Comparison of ENCODE assay signal across 8 cellular contexts in genomic region chr1:37998913-37999433, GRCh38. TPM values are rescaled to one million over a fixed set of nuclear protein-coding genes. Genes with fewer than 3 reads are reported as not detected.
DNase-seq lines count a peak whose midpoint lies in the region; ATAC-seq and TF ChIP-seq lines count a peak whose summit lies in the region.

No MANE protein-coding gene starts in this region.

- H3K27ac Mint-ChIP-seq in activated CD8-positive, alpha-beta T cell treated with anti-CD3 and anti-CD28 coated beads for 36 hours: peak overlapping the region; percentile 92

- peaks cover 51% of the 10 kb centered on the region for H3F3A ChIP-seq in smooth muscle cell (ENCODE audit: low read depth)

- H3K4me2 ChIP-seq in HCT116 (ENCODE audit: low read length) (peak overlapping the region; percentile 87), smooth muscle cell (peak overlapping the region; percentile 97)

- H3K4me3 ChIP-seq in HCT116 (replicated peaks in 1 of 2; ENCODE audit: low read depth in 1 of 2, low read length in 2 of 2): peak overlapping the region in 1 of 2 experiments; percentile 45; a peak in 2 of 4 replicates
- H3K4me3 ChIP-seq in iPS-20b (ENCODE audit: low read length): no peak overlapping the region
- no peak overlapping the region for H3K4me3 ChIP-seq in smooth muscle cell

- ATAC-seq in HCT116: no peak
- ATAC-seq in activated CD8-positive, alpha-beta T cell treated with anti-CD3 and anti-CD28 coated beads for 36 hours: peak; percentile 17
- ATAC-seq in GM19452 (IDR thresholded peaks at IDR 0.05; ENCODE audit: unreplicated experiment): no peak
- no peak for ATAC-seq in HG02981 (IDR thresholded peaks at IDR 0.05; ENCODE audit: unreplicated experiment)

- peak overlapping the region; percentile 60 for H3K4me3 Mint-ChIP-seq in activated CD8-positive, alpha-beta T cell treated with anti-CD3 and anti-CD28 coated beads for 36 hours

- H2AFZ ChIP-seq in HCT116 (ENCODE audit: low read depth, low read length, poor library complexity, severe bottlenecking) (no peak overlapping the region), smooth muscle cell (ENCODE audit: low read depth) (no peak overlapping the region)

- H3K79me2 ChIP-seq in HCT116 (ENCODE audit: insufficient read depth, low read length) (peaks cover 44% of the 10 kb centered on the region), smooth muscle cell (ENCODE audit: low read depth) (peaks cover 46% of the 10 kb centered on the region)

- H3K27ac ChIP-seq in HCT116 (ENCODE audit: low read depth, low read length) (peak overlapping the region; percentile 83), iPS-20b (ENCODE audit: low read length) (no peak overlapping the region), smooth muscle cell (ENCODE audit: low read depth) (peak overlapping the region; percentile 99)

- H3K27me3 Mint-ChIP-seq in activated CD8-positive, alpha-beta T cell treated with anti-CD3 and anti-CD28 coated beads for 36 hours: no peaks in the 10 kb centered on the region

- TF ChIP-seq CTCF in HCT116 (IDR thresholded peaks at IDR 0.05 in 2 of 3, conservative IDR thresholded peaks at IDR 0.05 in 1 of 3; ENCODE audit: borderline replicate concordance in 1 of 3, insufficient read depth in 1 of 3, low read depth in 2 of 3, low read length in 2 of 3): no peak
- TF ChIP-seq CTCF in activated CD8-positive, alpha-beta T cell treated with anti-CD3 and anti-CD28 coated beads for 36 hours (IDR thresholded peaks at IDR 0.05): no peak
- no peak for TF ChIP-seq CTCF in smooth muscle cell (IDR thresholded peaks at IDR 0.05; ENCODE audit: borderline replicate concordance, insufficient read depth, poor library complexity, severe bottlenecking)

- RAD21 ChIA-PET in HCT116 (lab: Charles Lee; ENCODE audit: low non-redundant PET in 1 of 2, low total read pairs in 2 of 2, uncharacterized antibody in 2 of 2, unreplicated experiment in 2 of 2): no interaction called here

- 83% methylated on average over 16 of the region's 16 CpGs for WGBS in smooth muscle cell (ENCODE audit: low lambda C conversion rate)

- CTCF ChIA-PET in HCT116 (lab: Charles Lee): no interaction called here
- CTCF ChIA-PET in activated CD8-positive, alpha-beta T cell treated with anti-CD3 and anti-CD28 coated beads for 36 hours (lab: Charles Lee): interaction anchor here (1.3 to 3.5 kb wide), 3 partner anchors 8 to 20 kb away, joined by 3 to 29 read pairs (median 3); partner anchors contain the start of gene SF3A3

- TF ChIP-seq RAD21 in HCT116 (IDR thresholded peaks at IDR 0.05; ENCODE audit: low read depth): no peak

- H3K9me3 Mint-ChIP-seq in activated CD8-positive, alpha-beta T cell treated with anti-CD3 and anti-CD28 coated beads for 36 hours: no peaks in the 10 kb centered on the region

- H3K27me3 ChIP-seq in HCT116 (ENCODE audit: insufficient read depth, low read length) (no peaks in the 10 kb centered on the region), iPS-20b (ENCODE audit: insufficient read depth, low read length) (no peaks in the 10 kb centered on the region; the same call in 1 of the 2 replicates), smooth muscle cell (ENCODE audit: low read depth) (no peaks in the 10 kb centered on the region)

- no TSS peak for BruUV-seq in HCT116 (replicated peaks; lab: Mats Ljungman, UMichigan)

- DNase-seq in HCT116 (ENCODE audit: low read depth, low spot score): no peak
- peak; percentile 52 for DNase-seq in activated CD8-positive, alpha-beta T cell treated with anti-CD3 and anti-CD28 coated beads for 36 hours
- DNase-seq in smooth muscle cell (lab: John Stamatoyannopoulos, UW; ENCODE audit: unreplicated experiment): no peak
- no peak for DNase-seq in NCI-H1092 treated with DMSO at 0.1 percent for 48 hours (lab: John Stamatoyannopoulos, UW)
- no peak for DNase-seq in germinal center (ENCODE audit: low spot score)

- TF ChIP-seq POLR2A in HCT116 (IDR thresholded peaks at IDR 0.05; ENCODE audit: borderline replicate concordance, extremely low read depth, insufficient read depth, insufficient read length): no peak

- H3K9me3 ChIP-seq in HCT116 (ENCODE audit: control insufficient read depth in 1 of 2, insufficient read depth in 1 of 2, low read depth in 1 of 2, low read length in 2 of 2) (no peaks in the 10 kb centered on the region), iPS-20b (ENCODE audit: insufficient read depth, low read depth, low read length) (no peaks in the 10 kb centered on the region), smooth muscle cell (replicated peaks; ENCODE audit: low read depth) (no peaks in the 10 kb centered on the region)

- H3K36me3 ChIP-seq in HCT116 (ENCODE audit: control insufficient read depth in 1 of 2, insufficient read depth in 2 of 2, low read length in 2 of 2) (peaks cover 16 to 18% of the 10 kb centered on the region in 2 experiments; a peak in 3 of 4 replicates), iPS-20b (ENCODE audit: insufficient read depth, low read depth, low read length) (peaks cover 23% of the 10 kb centered on the region), smooth muscle cell (ENCODE audit: low read depth) (no peaks in the 10 kb centered on the region)

- POLR2A ChIA-PET in HCT116 (lab: Charles Lee): no interaction called here
- POLR2A ChIA-PET in activated CD8-positive, alpha-beta T cell treated with anti-CD3 and anti-CD28 coated beads for 36 hours (lab: Charles Lee): interaction anchor here (0.6 to 14.5 kb wide), 2 partner anchors 12 to 25 kb away, joined by 3 to 114 read pairs; partner anchors contain the start of gene UTP11

- H3K36me3 Mint-ChIP-seq in activated CD8-positive, alpha-beta T cell treated with anti-CD3 and anti-CD28 coated beads for 36 hours (ENCODE audit: low read depth): peaks cover 43% of the 10 kb centered on the region

- H3K9ac ChIP-seq in HCT116 (ENCODE audit: low read length): peak overlapping the region; percentile 60
- peak overlapping the region; percentile 71; the same call in 1 of the 2 replicates for H3K9ac ChIP-seq in iPS-20b (ENCODE audit: low read depth, low read length)
- H3K9ac ChIP-seq in smooth muscle cell (ENCODE audit: low read depth): peak overlapping the region; percentile 87

- intact Hi-C loops in HCT116 (cut with micrococcal nuclease): no loop called here
- intact Hi-C loops in activated CD8-positive, alpha-beta T cell treated with anti-CD3 and anti-CD28 coated beads for 36 hours (cut with micrococcal nuclease): no loop called here

- H4K20me1 ChIP-seq in HCT116 (ENCODE audit: insufficient read depth) (no peaks in the 10 kb centered on the region), smooth muscle cell (ENCODE audit: low read depth) (peaks cover 14% of the 10 kb centered on the region)

- H3K4me1 ChIP-seq in HCT116 (ENCODE audit: control insufficient read depth in 1 of 2, insufficient read depth in 2 of 2, low read length in 2 of 2) (peaks cover 39 to 53% of the 10 kb centered on the region in 2 experiments), iPS-20b (ENCODE audit: insufficient read depth, low read length) (peaks cover 50% of the 10 kb centered on the region), smooth muscle cell (ENCODE audit: low read depth) (peaks cover 38% of the 10 kb centered on the region)

- no peaks in the 10 kb centered on the region for H3K9me2 ChIP-seq in HCT116 (ENCODE audit: insufficient read depth)

- H3K4me1 Mint-ChIP-seq in activated CD8-positive, alpha-beta T cell treated with anti-CD3 and anti-CD28 coated beads for 36 hours (ENCODE audit: low read depth): peaks cover 63% of the 10 kb centered on the region

TF ChIP-seq in HCT116, 20 proteins besides CTCF, POLR2A, EP300 and RAD21 (continues in another document):
- no peak for TF ChIP-seq EZH2 (IDR thresholded peaks at IDR 0.05)

RNA-seq across cellular contexts. Expression of gene FHL3, which starts 6.3 kb away (rescaled TPM):
- total RNA-seq in HCT116 (2021; ENCODE audit: unreplicated experiment): 22.5 TPM
- 27.5 and 29.5 TPM in 2 replicates for polyA plus RNA-seq in HCT116 (2012)
- 10 to 100 TPM; 26.6 to 26.7 TPM for total RNA-seq in activated CD8-positive, alpha-beta T cell treated with anti-CD3 and anti-CD28 coated beads for 36 hours
- total RNA-seq in smooth muscle cell: 29.5 and 32.0 TPM in 2 replicates
- 67.1 and 70.2 TPM in 2 replicates for polyA plus RNA-seq in smooth muscle cell

RNA-seq across cellular contexts. Expression of gene SF3A3, which starts 9.2 kb away (rescaled TPM):
- total RNA-seq in HCT116 (2021; ENCODE audit: unreplicated experiment): 74.4 TPM
- polyA plus RNA-seq in HCT116 (2012): 31.9 and 37.4 TPM in 2 replicates
- total RNA-seq in activated CD8-positive, alpha-beta T cell treated with anti-CD3 and anti-CD28 coated beads for 36 hours: 10 to 100 TPM; 94.9 to 96.7 TPM
- 74.9 and 79.6 TPM in 2 replicates for total RNA-seq in smooth muscle cell
- polyA plus RNA-seq in smooth muscle cell: 50.8 and 54.0 TPM in 2 replicates

RNA-seq across cellular contexts. Expression of gene UTP11, which starts 13.6 kb away (rescaled TPM):
- total RNA-seq in HCT116 (2021; ENCODE audit: unreplicated experiment) (47.5 TPM), smooth muscle cell (72.4 and 73.5 TPM in 2 replicates)
- polyA plus RNA-seq in HCT116 (2012): 14.0 and 20.2 TPM in 2 replicates
- total RNA-seq in activated CD8-positive, alpha-beta T cell treated with anti-CD3 and anti-CD28 coated beads for 36 hours: 10 to 100 TPM; 58.1 to 60.6 TPM
- 43.7 and 44.4 TPM in 2 replicates for polyA plus RNA-seq in smooth muscle cell

RNA-seq across cellular contexts. Expression of gene POU3F1, which starts 47.6 kb away (rescaled TPM):
- total RNA-seq in HCT116 (2021; ENCODE audit: unreplicated experiment): not detected
- polyA plus RNA-seq in HCT116 (2012): 0.08 TPM in 1 of 2 replicates, not detected in the other
- total RNA-seq in activated CD8-positive, alpha-beta T cell treated with anti-CD3 and anti-CD28 coated beads for 36 hours: under 1 TPM in 1 of 2 experiments, not detected in 1; 0.16 TPM
- not detected in 2 replicates for total RNA-seq in smooth muscle cell
- polyA plus RNA-seq in smooth muscle cell: 0.55 and 1.4 TPM in 2 replicates

RNA-seq across cellular contexts. Expression of gene INPP5B, which starts 52.1 kb away (rescaled TPM):
- total RNA-seq in HCT116 (2021; ENCODE audit: unreplicated experiment) (20.8 TPM), smooth muscle cell (11.0 and 12.0 TPM in 2 replicates)
- polyA plus RNA-seq in HCT116 (2012): 12.0 and 14.9 TPM in 2 replicates
- 10 to 100 TPM; 27.7 to 29.1 TPM for total RNA-seq in activated CD8-positive, alpha-beta T cell treated with anti-CD3 and anti-CD28 coated beads for 36 hours
- 5.8 and 6.7 TPM in 2 replicates for polyA plus RNA-seq in smooth muscle cell
